8 cellular contexts compared by ENCODE assay signal in the genomic region with DNA sequence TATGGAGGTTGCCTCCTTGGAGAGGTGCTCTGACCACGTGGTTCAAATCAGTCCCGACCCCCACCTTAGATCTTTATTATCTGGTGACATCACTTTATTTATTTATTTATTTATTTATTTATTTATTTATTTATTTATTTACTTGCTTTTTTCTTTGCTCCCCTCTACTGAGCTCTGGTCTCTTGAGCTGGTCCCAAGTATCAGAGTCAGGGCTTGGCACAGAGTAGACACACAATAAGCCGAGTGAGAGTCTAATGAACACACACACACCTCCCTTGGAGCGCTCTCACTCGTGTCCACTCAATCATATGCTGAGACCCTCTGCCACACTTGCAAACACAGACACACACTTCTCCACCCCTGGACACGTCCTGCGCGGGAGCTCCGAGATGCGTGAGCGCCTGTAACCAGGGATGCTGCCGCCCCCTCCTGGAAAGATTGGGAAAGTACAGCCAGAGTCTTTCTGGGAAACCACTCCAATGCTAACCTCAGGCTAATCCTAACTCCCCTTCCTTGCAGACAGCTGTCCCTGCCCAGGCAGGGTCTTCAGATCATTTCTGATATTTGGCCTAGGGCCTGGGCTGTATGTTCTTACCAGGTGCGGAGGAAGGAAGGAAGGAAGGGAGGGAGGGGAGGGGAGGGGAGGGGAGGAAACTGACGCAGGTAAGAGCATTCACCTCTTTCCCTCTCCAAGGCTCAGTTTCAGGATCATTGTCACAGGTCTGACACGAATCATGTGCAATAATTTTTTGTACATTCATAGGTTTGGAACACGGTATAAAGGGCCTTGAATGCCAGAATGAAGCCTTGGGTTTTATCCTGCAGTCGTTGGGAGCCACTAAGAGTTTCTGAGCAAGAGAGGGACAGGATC.
DNase-seq lines count a peak whose midpoint lies in the region; ATAC-seq and TF ChIP-seq lines count a peak whose summit lies in the region.

No MANE protein-coding gene starts in this region.

- peak overlapping the region; percentile 35; the same call in 1 of the 2 replicates for H3K4me3 ChIP-seq in MM.1S (ENCODE audit: low read length)
- H3K4me3 ChIP-seq in right cardiac atrium (ENCODE audit: low read length) = no peak overlapping the region
- H3K4me3 ChIP-seq in sigmoid colon = no peak overlapping the region

- no peak overlapping the region for H3K27ac ChIP-seq in MM.1S (ENCODE audit: low read length)
- H3K27ac ChIP-seq in right cardiac atrium (ENCODE audit: low read length) = no peak overlapping the region
- H3K27ac ChIP-seq in sigmoid colon = no peak overlapping the region

- peak overlapping the region; percentile 71 for H3K4me2 ChIP-seq in MM.1S (ENCODE audit: low read depth, low read length)

- H3K27me3 ChIP-seq in MM.1S (replicated peaks; ENCODE audit: insufficient read depth, low read length) = no peaks in the 10 kb centered on the region
- H3K27me3 ChIP-seq in right cardiac atrium (ENCODE audit: control insufficient read depth, insufficient read depth) = no peaks in the 10 kb centered on the region
- peaks cover 0 to 5% (median 0%) of the 10 kb centered on the region in 3 donors for H3K27me3 ChIP-seq in sigmoid colon

- intact Hi-C loops in right cardiac atrium (cut with DNase I) (loop anchor here (2.0 to 10.0 kb wide), 6 partner anchors 85 to 408 kb away; no protein-coding TSS in a partner anchor), sigmoid colon (cut with DNase I) (loop anchor here (1.0 to 5.0 kb wide), 5 partner anchors 70 to 408 kb away; a partner anchor contains a TSS)

- H4K20me1 ChIP-seq in MM.1S (ENCODE audit: insufficient read depth, low read length) = no peaks in the 10 kb centered on the region

- DNase-seq in GM10266 (ENCODE audit: extremely low spot score) = peak; percentile 69
- DNase-seq in MM.1S = peak; percentile 63
- DNase-seq in T-helper 1 cell = peak; percentile 25 to 55 (median 36)
- DNase-seq in amygdala (lab: John Stamatoyannopoulos, UW) = peak in 52 of 56 donors; percentile 5 to 87 (median 48)
- peak; percentile 68 to 87 (median 79) for DNase-seq in right cardiac atrium
- peak; percentile 87 for DNase-seq in sigmoid colon

- TF ChIP-seq EP300 in sigmoid colon (IDR thresholded peaks at IDR 0.05) = no peak

- 18% methylated on average over 17 of the region's 17 CpGs for WGBS in right cardiac atrium
- WGBS in sigmoid colon, 2 donors = 16 to 25% methylated on average over 17 of the region's 17 CpGs

- no peaks in the 10 kb centered on the region for H3F3A ChIP-seq in MM.1S (ENCODE audit: insufficient read depth, low read length)

- no peak overlapping the region for H2AFZ ChIP-seq in MM.1S (ENCODE audit: low read length)

- H3K36me3 ChIP-seq in MM.1S (replicated peaks; ENCODE audit: insufficient read depth, low read length) = no peaks in the 10 kb centered on the region
- H3K36me3 ChIP-seq in sigmoid colon = no peaks in the 10 kb centered on the region

- no peak for TF ChIP-seq POLR2A in sigmoid colon (IDR thresholded peaks at IDR 0.05)

- H3K4me1 ChIP-seq in MM.1S (ENCODE audit: low read length) = no peaks in the 10 kb centered on the region
- H3K4me1 ChIP-seq in right cardiac atrium (ENCODE audit: control insufficient read depth, insufficient read depth, low read length) = peaks cover 2% of the 10 kb centered on the region
- peaks cover 0 to 4% (median 2%) of the 10 kb centered on the region in 4 donors for H3K4me1 ChIP-seq in sigmoid colon

- H3K9ac ChIP-seq in MM.1S (ENCODE audit: low read length) = no peak overlapping the region

- TF ChIP-seq CTCF in GM10266 (IDR thresholded peaks at IDR 0.05; ENCODE audit: control insufficient read depth, insufficient read depth, low read depth, missing control alignments) = peak; percentile 79
- TF ChIP-seq CTCF in MM.1S (IDR thresholded peaks at IDR 0.05; ENCODE audit: low read length) = peak; percentile 91
- peak; percentile 90 to 92 (median 91) for TF ChIP-seq CTCF in sigmoid colon (IDR thresholded peaks at IDR 0.05)

- no peaks in the 10 kb centered on the region for H3K79me2 ChIP-seq in MM.1S (ENCODE audit: low read length)

- H3K9me3 ChIP-seq in MM.1S (replicated peaks; ENCODE audit: insufficient read depth, low read length) = no peaks in the 10 kb centered on the region
- H3K9me3 ChIP-seq in right cardiac atrium (ENCODE audit: control insufficient read depth, low read length) = no peaks in the 10 kb centered on the region
- no peaks in the 10 kb centered on the region for H3K9me3 ChIP-seq in sigmoid colon

- ATAC-seq in right cardiac atrium (peak; percentile 75 to 89), HG02884 (IDR thresholded peaks at IDR 0.05; ENCODE audit: unreplicated experiment) (no peak), GM21367 (IDR thresholded peaks at IDR 0.05; ENCODE audit: unreplicated experiment) (no peak)

- no peaks in the 10 kb centered on the region for H3K9me2 ChIP-seq in MM.1S (replicated peaks; ENCODE audit: insufficient read depth, low read length)

Comparison
In these comparisons a context has a peak if more than half of its experiments do, and no peak if none do; other contexts are left out.
1. DNase-seq: peak in every context shown above with its lines; median percentile 87 in sigmoid colon; 79 in right cardiac atrium; 69 in GM10266; 63 in MM.1S; 48 in amygdala; 36 in T-helper 1 cell.
2. ATAC-seq: peak in right cardiac atrium (2 of 2); none in HG02884 (single experiment) and GM21367 (single experiment).
3. Peak in every context shown above with its lines, with median percentiles within 50 percentile points of each other: CTCF ChIP-seq.